1 cellular context compared by ENCODE assay signal in the genomic region with DNA sequence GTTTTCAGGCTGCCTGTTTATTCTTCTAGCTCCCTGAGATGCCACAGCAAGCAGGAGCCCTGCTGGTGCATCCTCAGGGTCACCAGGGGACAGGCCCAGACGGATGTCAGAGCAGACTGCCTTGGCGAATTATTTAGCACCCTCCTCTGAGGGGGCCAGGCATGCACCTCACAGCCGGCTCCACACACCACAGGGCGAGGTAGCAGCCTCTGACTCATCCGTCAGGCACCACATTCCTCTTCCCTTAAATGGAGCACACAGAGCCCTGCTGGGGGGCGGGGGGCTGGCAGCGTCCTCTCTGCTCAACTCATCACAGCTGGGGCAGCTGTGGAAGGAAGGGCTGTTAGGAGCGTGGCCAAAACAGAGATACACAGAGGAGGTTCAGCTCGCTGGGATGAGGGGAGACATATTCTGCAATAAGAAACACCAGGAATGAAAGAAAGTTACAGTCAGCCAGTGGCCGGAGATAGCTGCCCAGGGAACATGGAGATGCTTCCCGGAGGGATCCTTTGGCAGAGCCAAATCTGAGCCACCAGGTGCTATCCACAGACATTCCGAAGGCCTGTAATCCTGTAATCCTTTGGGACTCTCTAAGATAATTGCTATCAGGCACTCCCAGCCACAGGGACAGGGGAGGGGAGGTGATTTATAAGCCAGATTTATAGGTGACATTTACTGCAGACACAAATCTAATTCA.
TF ChIP-seq lines count a peak whose summit lies in the region.

No MANE protein-coding gene starts in this region.

TF ChIP-seq in H1, 55 proteins besides CTCF, POLR2A, EP300 and RAD21:
- TF ChIP-seq FOSL1 (IDR thresholded peaks at IDR 0.05; ENCODE audit: insufficient read depth, low read depth, low read length) = no peak
- TF ChIP-seq JUND (IDR thresholded peaks at IDR 0.05; ENCODE audit: low read length) = peak; percentile 95
- peak; percentile 52 for TF ChIP-seq NANOG (IDR thresholded peaks at IDR 0.05; ENCODE audit: insufficient read depth, low read depth, low read length, poor library complexity, severe bottlenecking)
- TF ChIP-seq BCL11A (IDR thresholded peaks at IDR 0.05; ENCODE audit: low read depth in 2 of 2, low read length in 2 of 2) = no peak
- no peak for TF ChIP-seq EZH2 (IDR thresholded peaks at IDR 0.05; ENCODE audit: low read depth, low read length, severe bottlenecking)
- no peak; the same call in 1 of the 2 replicates for TF ChIP-seq CREB1 (IDR thresholded peaks at IDR 0.05)
- TF ChIP-seq TAF7 (optimal IDR thresholded peaks at IDR 0.05; ENCODE audit: borderline replicate concordance, low read depth, low read length) = no peak
- no peak for TF ChIP-seq PHF8 (conservative IDR thresholded peaks at IDR 0.05; ENCODE audit: low read depth, low read length)
- no peak for TF ChIP-seq KDM1A (IDR thresholded peaks at IDR 0.05; ENCODE audit: borderline replicate concordance, low read length)
- 0 out of 2 replicates have a peak, but pooled peaks have one; percentile 13 for TF ChIP-seq TCF12 (IDR thresholded peaks at IDR 0.05; ENCODE audit: low read depth, low read length)
- TF ChIP-seq RNF2 (IDR thresholded peaks at IDR 0.05; ENCODE audit: borderline replicate concordance, low read depth, low read length, missing control alignments, poor library complexity, severe bottlenecking) = no peak
- peak; percentile 86 for TF ChIP-seq ASH2L (IDR thresholded peaks at IDR 0.05; ENCODE audit: low read length)
- TF ChIP-seq MAX (IDR thresholded peaks at IDR 0.05) = peak; percentile 43; the same call in 1 of the 2 replicates
- no peak for TF ChIP-seq SIN3A (conservative IDR thresholded peaks at IDR 0.05 in 1 of 2, IDR thresholded peaks at IDR 0.05 in 1 of 2; ENCODE audit: low read depth in 1 of 2, low read length in 2 of 2)
- TF ChIP-seq, protein P1, sequence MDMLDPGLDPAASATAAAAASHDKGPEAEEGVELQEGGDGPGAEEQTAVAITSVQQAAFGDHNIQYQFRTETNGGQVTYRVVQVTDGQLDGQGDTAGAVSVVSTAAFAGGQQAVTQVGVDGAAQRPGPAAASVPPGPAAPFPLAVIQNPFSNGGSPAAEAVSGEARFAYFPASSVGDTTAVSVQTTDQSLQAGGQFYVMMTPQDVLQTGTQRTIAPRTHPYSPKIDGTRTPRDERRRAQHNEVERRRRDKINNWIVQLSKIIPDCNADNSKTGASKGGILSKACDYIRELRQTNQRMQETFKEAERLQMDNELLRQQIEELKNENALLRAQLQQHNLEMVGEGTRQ (IDR thresholded peaks at IDR 0.05; ENCODE audit: low read length) = no peak
- TF ChIP-seq POU5F1 (IDR thresholded peaks at IDR 0.05; ENCODE audit: low read depth, low read length) = no peak
- no peak for TF ChIP-seq ATF2 (IDR thresholded peaks at IDR 0.05; ENCODE audit: low read length)
- peak; percentile 42; the same call in 1 of the 2 replicates for TF ChIP-seq POLR2AphosphoS5 (IDR thresholded peaks at IDR 0.05; ENCODE audit: low read depth, low read length)
- peak; percentile 77 for TF ChIP-seq SRF (IDR thresholded peaks at IDR 0.05; ENCODE audit: low read depth, low read length)
- TF ChIP-seq SIRT6 (IDR thresholded peaks at IDR 0.05; ENCODE audit: low read length) = no peak
- TF ChIP-seq CHD1 (IDR thresholded peaks at IDR 0.05; ENCODE audit: low read depth, low read length) = no peak
- TF ChIP-seq TEAD4 (IDR thresholded peaks at IDR 0.05; ENCODE audit: low read depth, low read length) = peak; percentile 82
- no peak for TF ChIP-seq CEBPB (IDR thresholded peaks at IDR 0.05; ENCODE audit: low read depth, low read length)
- TF ChIP-seq CTBP2 (IDR thresholded peaks at IDR 0.05; ENCODE audit: borderline replicate concordance, insufficient read depth, insufficient read length, low read length) = peak; percentile 83
- peak; percentile 71; the same call in 1 of the 2 replicates for TF ChIP-seq JUN (IDR thresholded peaks at IDR 0.05; ENCODE audit: low read depth, low read length)
- TF ChIP-seq SP4 (IDR thresholded peaks at IDR 0.05; ENCODE audit: low read length) = no peak
